In genomic region chr4:177532363-177532762, GRCh38 we compare ENCODE assay signal across 21 cellular contexts.
DNase-seq lines count a peak whose midpoint lies in the region; ATAC-seq, FAIRE-seq and TF ChIP-seq lines count a peak whose summit lies in the region.
"Had no signal": no experiment of that assay in that cellular context is flagged by ENCODE, and none has a peak within 500 bp of the region (broad histone marks: within the 10 kb centered on the region; RNA-seq: fewer than 3 reads in every experiment).

No MANE protein-coding gene starts in this region.

- H3K4me2 ChIP-seq in IMR-90 (ENCODE audit: low read depth, low read length) = no peak overlapping the region
- no peak overlapping the region for H3K4me2 ChIP-seq in K562 (ENCODE audit: insufficient read depth, low read length)

- H2BK120ac ChIP-seq in IMR-90 (ENCODE audit: low read depth, low read length) = no peak overlapping the region

- H2BK15ac ChIP-seq in IMR-90 (ENCODE audit: low read depth, low read length) = no peak overlapping the region

- H3K14ac ChIP-seq in IMR-90 (replicated peaks; ENCODE audit: low read depth, low read length) = no peak overlapping the region

- ATAC-seq in IMR-90 (ENCODE audit: low read depth) (no peak), K562 (no peak), pancreas (no peak), GM19452 (IDR thresholded peaks at IDR 0.05; ENCODE audit: unreplicated experiment) (no peak), natural killer cell (no peak), GM19395 (IDR thresholded peaks at IDR 0.05; ENCODE audit: unreplicated experiment) (no peak)

- FAIRE-seq in K562 (lab: Jason Lieb, UNC) (no peak), pancreas (lab: Jason Lieb, UNC) (peak; percentile 47)
- FAIRE-seq: A204.1, GM12892, GM18507, H1, HTR-8/SVneo had no signal

- H3K9ac ChIP-seq in IMR-90 (ENCODE audit: low read depth, low read length) = no peak overlapping the region
- no peak overlapping the region for H3K9ac ChIP-seq in K562 (ENCODE audit: insufficient read depth in 1 of 2, low read depth in 2 of 2, low read length in 2 of 2)

- dilution Hi-C loops in IMR-90 (cut with HindIII; ENCODE audit: low sequenced_read_pairs, unreplicated experiment) = no loop called here

- no peak overlapping the region for H3K4me3 Mint-ChIP-seq in natural killer cell
- H3K4me3 Mint-ChIP-seq: CD4-positive, CD25-positive, alpha-beta regulatory T cell; H9 had no signal

- no peak overlapping the region for H2BK20ac ChIP-seq in IMR-90 (ENCODE audit: low read depth, low read length)

- H3K36me3 ChIP-seq in IMR-90 (ENCODE audit: control insufficient read depth, insufficient read depth, low read length) (no peaks in the 10 kb centered on the region), K562 (ENCODE audit: control insufficient read depth, insufficient read depth, low read length) (no peaks in the 10 kb centered on the region), pancreas (no peaks in the 10 kb centered on the region)
- H3K36me3 ChIP-seq: BE2C had no signal

- no peak overlapping the region for H3K18ac ChIP-seq in IMR-90 (ENCODE audit: low read depth, low read length)

- H3K27ac ChIP-seq in IMR-90 (ENCODE audit: insufficient read depth, low read length) = no peak overlapping the region
- H3K27ac ChIP-seq in K562 (ENCODE audit: extremely low read depth, low read depth, low read length) = no peak overlapping the region
- no peak overlapping the region for H3K27ac ChIP-seq in pancreas

- intact Hi-C loops in IMR-90 (cut with micrococcal nuclease) (loop anchor here (5.0 kb wide), 1 partner anchor 85 kb away; no protein-coding TSS in a partner anchor), K562 (cut with micrococcal nuclease) (no loop called here), pancreas (cut with DNase I) (no loop called here), natural killer cell (cut with micrococcal nuclease) (no loop called here)

- H2AK9ac ChIP-seq in IMR-90 (replicated peaks; ENCODE audit: low read depth, low read length, poor library complexity) = no peak overlapping the region

- H4K91ac ChIP-seq in IMR-90 (ENCODE audit: insufficient read depth, low read depth, low read length) = no peak overlapping the region

- POLR2A ChIA-PET in IMR-90 (lab: Charles Lee; ENCODE audit: unreplicated experiment) (no interaction called here), K562 (lab: Yijun Ruan, JAX) (no interaction called here)

- TF ChIP-seq CTCF in IMR-90 (conservative IDR thresholded peaks at IDR 0.05; ENCODE audit: low read depth, low read length) = no peak
- TF ChIP-seq CTCF in K562 (IDR thresholded peaks at IDR 0.05 in 2 of 3, conservative IDR thresholded peaks at IDR 0.05 in 1 of 3; ENCODE audit: insufficient read depth in 2 of 3, low read depth in 1 of 3, low read length in 3 of 3) = no peak
- TF ChIP-seq CTCF in pancreas (IDR thresholded peaks at IDR 0.05) = no peak
- TF ChIP-seq CTCF in natural killer cell (IDR thresholded peaks at IDR 0.05) = no peak

- H3K4me1 Mint-ChIP-seq in natural killer cell = no peaks in the 10 kb centered on the region
- H3K4me1 Mint-ChIP-seq: CD4-positive, CD25-positive, alpha-beta regulatory T cell had no signal

- no peaks in the 10 kb centered on the region for H3K27me3 ChIP-seq in IMR-90 (ENCODE audit: control insufficient read depth, insufficient read depth, low read length)
- H3K27me3 ChIP-seq in K562 (ENCODE audit: control insufficient read depth in 2 of 2, insufficient read depth in 2 of 2, low read length in 2 of 2) = no peaks in the 10 kb centered on the region
- H3K27me3 ChIP-seq in pancreas = no peaks in the 10 kb centered on the region
- H3K27me3 ChIP-seq: BE2C had no signal

- H4K8ac ChIP-seq in IMR-90 (ENCODE audit: low read depth in 2 of 2, low read length in 2 of 2) = no peak overlapping the region

- no peaks in the 10 kb centered on the region for H3K79me1 ChIP-seq in IMR-90 (ENCODE audit: low read depth in 1 of 2, low read length in 2 of 2)

- no peak overlapping the region for H2AK5ac ChIP-seq in IMR-90 (ENCODE audit: low read depth, low read length)

- no peak for TF ChIP-seq EP300 in K562 (IDR thresholded peaks at IDR 0.05; ENCODE audit: low read length)

- TF ChIP-seq RAD21 in IMR-90 (IDR thresholded peaks at IDR 0.05; ENCODE audit: low read length) (no peak), K562 (CRISPR knock-in tag; conservative IDR thresholded peaks at IDR 0.05 in 1 of 2, IDR thresholded peaks at IDR 0.05 in 1 of 2) (no peak)

- no peaks in the 10 kb centered on the region for H3K79me2 ChIP-seq in K562 (ENCODE audit: control insufficient read depth, insufficient read depth, low read length)

- H3K9me3 ChIP-seq in IMR-90 (ENCODE audit: control insufficient read depth, insufficient read depth, low read length) (no peaks in the 10 kb centered on the region), K562 (replicated peaks; ENCODE audit: control insufficient read depth, insufficient read depth, low read depth, low read length) (no peaks in the 10 kb centered on the region), pancreas (no peaks in the 10 kb centered on the region)
- H3K9me3 ChIP-seq: BE2C, Caco-2 had no signal

- H3K9me3 Mint-ChIP-seq in natural killer cell = no peaks in the 10 kb centered on the region

- H4K5ac ChIP-seq in IMR-90 (ENCODE audit: low read depth, low read length) = no peak overlapping the region

- H3K9me1 ChIP-seq in IMR-90 (ENCODE audit: insufficient read depth, low read length) = no peaks in the 10 kb centered on the region
- H3K9me1 ChIP-seq in K562 (ENCODE audit: control insufficient read depth, insufficient read depth, low read length) = no peaks in the 10 kb centered on the region

- no peaks in the 10 kb centered on the region for H3K36me3 Mint-ChIP-seq in natural killer cell
- H3K36me3 Mint-ChIP-seq: CD4-positive, CD25-positive, alpha-beta regulatory T cell had no signal

- BruUV-seq in IMR-90 (replicated peaks; lab: Mats Ljungman, UMichigan) (no TSS peak), K562 (replicated peaks; lab: Mats Ljungman, UMichigan) (no TSS peak)

- H2BK5ac ChIP-seq in IMR-90 (ENCODE audit: low read depth, low read length, poor library complexity, severe bottlenecking) = no peak overlapping the region

- H3K4ac ChIP-seq in IMR-90 (ENCODE audit: low read depth, low read length) = no peak overlapping the region

- WGBS in IMR-90 (ENCODE audit: extremely low coverage in 2 of 2, insufficient read length in 1 of 2), 2 experiments = no CpG with 5 or more reads among the region's 2 CpGs
- WGBS in K562 (ENCODE audit: insufficient coverage, low coverage, missing lambda C conversion rate) = 2% methylated on average over 2 of the region's 2 CpGs
- 56 to 61% methylated on average over 2 of the region's 2 CpGs for WGBS in pancreas, 2 donors

- DNase-seq in IMR-90 (peak; percentile 19), K562 (ENCODE audit: extremely low read depth in 1 of 4, low spot score in 3 of 4) (no peak), pancreas (no peak), natural killer cell (no peak)
- DNase-seq: ACHN; BE2C; C1 segment of cervical spinal cord; Caco-2; CD4-positive, CD25-positive, alpha-beta regulatory T cell; DMS153; DMS79; GDM1; H9; KBM-7 had no signal

- CTCF ChIA-PET in IMR-90 (lab: Yijun Ruan, JAX) = no interaction called here
- CTCF ChIA-PET in K562 (lab: Yijun Ruan, JAX; ENCODE audit: low intra/inter-chr PET ratio) = no interaction called here

- in situ Hi-C loops in IMR-90 (cut with MboI; ENCODE audit: low sequenced_read_pairs) (loop anchor here (25.0 kb wide), 1 partner anchor 1170 kb away; no protein-coding TSS in a partner anchor), K562 (cut with MboI) (no loop called here)

- no peak overlapping the region for H3K56ac ChIP-seq in IMR-90 (ENCODE audit: extremely low read depth, insufficient read depth, low read length)

- H3K4me3 ChIP-seq in IMR-90 (ENCODE audit: insufficient read depth, low read depth, low read length) = no peak overlapping the region
- H3K4me3 ChIP-seq in K562 = no peak overlapping the region
- H3K4me3 ChIP-seq in pancreas = no peak overlapping the region

- H3K23ac ChIP-seq in IMR-90 (ENCODE audit: low read depth, low read length) = no peak overlapping the region

- H2AFZ ChIP-seq in IMR-90 (replicated peaks; ENCODE audit: low read length, poor library complexity) (no peak overlapping the region), K562 (ENCODE audit: low read depth, low read length) (no peak overlapping the region)

- no peaks in the 10 kb centered on the region for H4K20me1 ChIP-seq in IMR-90 (ENCODE audit: insufficient read depth, low read length)
- no peaks in the 10 kb centered on the region for H4K20me1 ChIP-seq in K562 (replicated peaks; ENCODE audit: control insufficient read depth, insufficient read depth, low read length)

- H3K27me3 Mint-ChIP-seq in natural killer cell (ENCODE audit: low read depth in 2 of 2) = no peaks in the 10 kb centered on the region
- H3K27me3 Mint-ChIP-seq: CD4-positive, CD25-positive, alpha-beta regulatory T cell had no signal

- H3K27ac Mint-ChIP-seq in natural killer cell = no peak overlapping the region
- H3K27ac Mint-ChIP-seq: CD4-positive, CD25-positive, alpha-beta regulatory T cell; H9 had no signal

- TF ChIP-seq POLR2A in IMR-90 (IDR thresholded peaks at IDR 0.05; ENCODE audit: low read depth, low read length) (no peak), K562 (conservative IDR thresholded peaks at IDR 0.05) (no peak)

- H3K4me1 ChIP-seq in IMR-90 (ENCODE audit: control insufficient read depth, insufficient read depth, low read length) (0 out of 2 replicates have a peak, but pooled peaks cover 3% of the 10 kb centered on the region), K562 (replicated peaks in 1 of 2; ENCODE audit: control insufficient read depth in 2 of 2, insufficient read depth in 2 of 2, low read length in 2 of 2) (no peaks in the 10 kb centered on the region), pancreas (no peaks in the 10 kb centered on the region)
- H3K4me1 ChIP-seq: BE2C, Caco-2 had no signal

TF ChIP-seq in IMR-90, 13 proteins besides CTCF, POLR2A, EP300 and RAD21:
- TF ChIP-seq BHLHE40 (IDR thresholded peaks at IDR 0.05; ENCODE audit: low read depth, low read length) = no peak
- TF ChIP-seq CEBPB (IDR thresholded peaks at IDR 0.05; ENCODE audit: low read depth, low read length) = peak; percentile 73
- TF ChIP-seq FOS (IDR thresholded peaks at IDR 0.05; ENCODE audit: low read depth, low read length) = no peak

TF ChIP-seq in K562, 482 proteins besides CTCF, POLR2A, EP300 and RAD21:
- TF ChIP-seq ZNF444 (CRISPR knock-in tag; IDR thresholded peaks at IDR 0.05) = no peak
- 0 out of 2 replicates have a peak, but pooled peaks have one; percentile 10 for TF ChIP-seq CEBPB (tag; IDR thresholded peaks at IDR 0.05)
- TF ChIP-seq CEBPG (CRISPR knock-in tag; IDR thresholded peaks at IDR 0.05) = no peak
- 0 out of 4 replicates have a peak, but pooled peaks of 1 of the 2 experiments have one; percentile 19 for TF ChIP-seq CEBPG (tag; conservative IDR thresholded peaks at IDR 0.05 in 1 of 2, IDR thresholded peaks at IDR 0.05 in 1 of 2)
